In the genomic region with DNA sequence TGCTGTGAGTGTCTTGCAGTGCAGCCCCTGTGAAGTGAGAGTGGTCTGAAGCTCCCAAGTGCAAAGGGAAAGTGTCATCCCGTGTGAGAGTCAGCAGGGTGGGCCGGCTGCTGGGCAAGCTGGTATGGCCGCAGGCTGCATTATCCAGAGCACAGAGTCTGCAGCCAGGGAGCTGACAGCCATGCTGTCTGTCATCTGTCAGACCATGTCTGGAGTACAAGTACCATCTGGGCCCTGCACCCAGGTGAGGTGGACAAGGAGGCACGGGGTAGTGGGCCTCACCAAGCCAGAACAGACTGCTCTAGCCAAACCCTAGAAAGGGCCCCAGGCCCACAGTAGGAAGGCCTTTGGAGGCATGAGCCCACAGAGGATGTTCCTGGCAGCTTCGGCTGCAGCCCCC, we compare ENCODE assay signal across 22 cellular contexts. TPM values are rescaled to one million over a fixed set of nuclear protein-coding genes. Genes with fewer than 3 reads are reported as not detected.
"Had no signal": no experiment of that assay in that cellular context is flagged by ENCODE, and none has a peak within 500 bp of the region (broad histone marks: within the 10 kb centered on the region; RNA-seq: fewer than 3 reads in every experiment).

No MANE protein-coding gene starts in this region.

- H3K4me1 Mint-ChIP-seq: activated B cell treated with CpG ODN at 0.5 μM for 24 hours; activated CD4-positive, alpha-beta T cell treated with anti-CD3 and anti-CD28 coated beads for 36 hours; activated naive CD4-positive, alpha-beta T cell treated with anti-CD3 and anti-CD28 coated beads, Interleukin-2, amount 10 ng/mL, durations not matched to agents 7 days and 5 days; naive B cell; stimulated activated naive CD8-positive, alpha-beta T cell treated with anti-CD3 and anti-CD28 coated beads, Interleukin-15, amount 100 ng/mL, for 72 hours had no signal

- H3K4me3 Mint-ChIP-seq: activated B cell treated with CpG ODN at 0.5 μM for 24 hours; activated CD4-positive, alpha-beta T cell treated with anti-CD3 and anti-CD28 coated beads for 36 hours; activated naive CD4-positive, alpha-beta T cell treated with anti-CD3 and anti-CD28 coated beads, Interleukin-2, amount 10 ng/mL, durations not matched to agents 7 days and 5 days; naive B cell; stimulated activated naive CD8-positive, alpha-beta T cell treated with anti-CD3 and anti-CD28 coated beads, Interleukin-15, amount 100 ng/mL, for 72 hours had no signal

- H3K4me3 ChIP-seq: cardiac muscle cell, lower lobe of right lung, tibial artery had no signal

- H3K27ac ChIP-seq: cardiac muscle cell, lower lobe of right lung, tibial artery had no signal

- H3K9me3 Mint-ChIP-seq: activated B cell treated with CpG ODN at 0.5 μM for 24 hours; activated naive CD4-positive, alpha-beta T cell treated with anti-CD3 and anti-CD28 coated beads, Interleukin-2, amount 10 ng/mL, durations not matched to agents 7 days and 5 days; naive B cell; stimulated activated naive CD8-positive, alpha-beta T cell treated with anti-CD3 and anti-CD28 coated beads, Interleukin-15, amount 100 ng/mL, for 72 hours had no signal

- H3K27me3 ChIP-seq: cardiac muscle cell had no signal

- H3K36me3 Mint-ChIP-seq: activated naive CD4-positive, alpha-beta T cell treated with anti-CD3 and anti-CD28 coated beads, Interleukin-2, amount 10 ng/mL, durations not matched to agents 7 days and 5 days; naive B cell had no signal

- H3K4me1 ChIP-seq: lower lobe of right lung, tibial artery had no signal

- H3K27ac Mint-ChIP-seq: activated B cell treated with CpG ODN at 0.5 μM for 24 hours; activated CD4-positive, alpha-beta T cell treated with anti-CD3 and anti-CD28 coated beads for 36 hours; activated naive CD4-positive, alpha-beta T cell treated with anti-CD3 and anti-CD28 coated beads, Interleukin-2, amount 10 ng/mL, durations not matched to agents 7 days and 5 days; progenitor cell of endocrine pancreas had no signal

- DNase-seq: activated B cell treated with CpG ODN at 0.5 μM for 24 hours; activated CD4-positive, alpha-beta T cell treated with anti-CD3 and anti-CD28 coated beads for 36 hours; activated CD4-positive, alpha-beta T cell treated with anti-CD3 and anti-CD28 coated beads, Interleukin-2, amount 50 U/mL, for 48 hours; activated effector memory CD4-positive, alpha-beta T cell treated with anti-CD3 and anti-CD28 coated beads, Interleukin-2, amount 50 U/mL, for 16 hours; activated naive CD4-positive, alpha-beta T cell treated with anti-CD3 and anti-CD28 coated beads, Interleukin-2, amount 10 ng/mL, durations not matched to agents 7 days and 5 days; activated T-cell treated with anti-CD3 and anti-CD28 coated beads for 4 hours; cortex of kidney; erythroblast; foreskin fibroblast; lower lobe of right lung; naive B cell; stimulated activated CD4-positive, alpha-beta T cell treated with anti-CD3 and anti-CD28 coated beads, Interleukin-2, amount 100 ng/mL, for 48 hours; stimulated activated naive CD8-positive, alpha-beta T cell treated with anti-CD3 and anti-CD28 coated beads, Interleukin-15, amount 100 ng/mL, for 72 hours; T-helper 9 cell; tibial artery had no signal

- H3K36me3 ChIP-seq: cardiac muscle cell, lower lobe of right lung, tibial artery had no signal

- H3K9me3 ChIP-seq: lower lobe of right lung, tibial artery had no signal

RNA-seq across cellular contexts. Expression of a gene that starts 20.2 kb away (rescaled TPM):
- total RNA-seq: activated B cell treated with CpG ODN at 0.5 μM for 24 hours; activated CD4-positive, alpha-beta T cell treated with anti-CD3 and anti-CD28 coated beads for 36 hours; fibroblast of lung; lower lobe of right lung; mucosa of gallbladder; osteocyte; T-helper 1 cell treated with Interleukin-12 subunit alpha and Interleukin-12 subunit beta and Interleukin-4 antibody, amounts not matched to agents 30 ng/mL and 1 ng/mL, for 36 hours; urinary bladder had no signal
